Comparison of ENCODE assay signal across 1 cellular context in the genomic region with DNA sequence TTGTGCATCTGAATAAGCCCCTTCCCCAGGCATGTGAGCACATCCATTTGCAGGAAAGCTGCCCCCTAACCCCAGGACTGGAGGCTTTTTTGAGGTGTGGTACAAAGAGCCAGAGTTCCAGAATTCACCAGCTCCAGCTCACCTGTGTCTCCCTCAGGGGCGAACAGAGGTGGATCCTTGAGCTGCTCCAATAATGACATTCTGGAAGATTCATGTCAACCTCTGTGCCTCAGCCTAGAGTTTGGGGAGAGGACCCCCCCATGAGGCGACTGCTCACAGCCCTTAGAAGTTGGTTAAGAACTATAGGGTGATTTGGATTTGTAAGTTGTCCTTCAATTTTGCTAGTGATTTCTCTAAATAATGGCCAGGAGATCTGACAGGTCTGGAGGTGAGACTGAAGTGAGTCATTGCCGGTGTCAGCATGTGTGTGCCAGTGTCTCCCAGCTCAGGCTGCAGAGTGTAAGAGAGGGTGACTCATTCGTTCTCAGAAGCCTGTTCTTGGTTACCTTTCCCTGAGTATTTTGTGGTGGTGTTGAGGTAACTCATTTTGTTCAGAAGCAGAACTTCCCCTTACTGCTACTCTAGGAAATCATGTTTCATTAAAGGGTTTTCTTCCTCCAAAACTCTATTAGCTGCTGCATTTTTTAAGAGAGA.
TF ChIP-seq lines count a peak whose summit lies in the region.

No MANE protein-coding gene starts in this region.

TF ChIP-seq in GM12878, 131 proteins besides CTCF, POLR2A, EP300 and RAD21 (continued from another document):
- TF ChIP-seq, protein P1, sequence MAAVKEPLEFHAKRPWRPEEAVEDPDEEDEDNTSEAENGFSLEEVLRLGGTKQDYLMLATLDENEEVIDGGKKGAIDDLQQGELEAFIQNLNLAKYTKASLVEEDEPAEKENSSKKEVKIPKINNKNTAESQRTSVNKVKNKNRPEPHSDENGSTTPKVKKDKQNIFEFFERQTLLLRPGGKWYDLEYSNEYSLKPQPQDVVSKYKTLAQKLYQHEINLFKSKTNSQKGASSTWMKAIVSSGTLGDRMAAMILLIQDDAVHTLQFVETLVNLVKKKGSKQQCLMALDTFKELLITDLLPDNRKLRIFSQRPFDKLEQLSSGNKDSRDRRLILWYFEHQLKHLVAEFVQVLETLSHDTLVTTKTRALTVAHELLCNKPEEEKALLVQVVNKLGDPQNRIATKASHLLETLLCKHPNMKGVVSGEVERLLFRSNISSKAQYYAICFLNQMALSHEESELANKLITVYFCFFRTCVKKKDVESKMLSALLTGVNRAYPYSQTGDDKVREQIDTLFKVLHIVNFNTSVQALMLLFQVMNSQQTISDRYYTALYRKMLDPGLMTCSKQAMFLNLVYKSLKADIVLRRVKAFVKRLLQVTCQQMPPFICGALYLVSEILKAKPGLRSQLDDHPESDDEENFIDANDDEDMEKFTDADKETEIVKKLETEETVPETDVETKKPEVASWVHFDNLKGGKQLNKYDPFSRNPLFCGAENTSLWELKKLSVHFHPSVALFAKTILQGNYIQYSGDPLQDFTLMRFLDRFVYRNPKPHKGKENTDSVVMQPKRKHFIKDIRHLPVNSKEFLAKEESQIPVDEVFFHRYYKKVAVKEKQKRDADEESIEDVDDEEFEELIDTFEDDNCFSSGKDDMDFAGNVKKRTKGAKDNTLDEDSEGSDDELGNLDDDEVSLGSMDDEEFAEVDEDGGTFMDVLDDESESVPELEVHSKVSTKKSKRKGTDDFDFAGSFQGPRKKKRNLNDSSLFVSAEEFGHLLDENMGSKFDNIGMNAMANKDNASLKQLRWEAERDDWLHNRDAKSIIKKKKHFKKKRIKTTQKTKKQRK (IDR thresholded peaks at IDR 0.05; ENCODE audit: low read depth, low read length) = no peak
- TF ChIP-seq, protein P2, sequence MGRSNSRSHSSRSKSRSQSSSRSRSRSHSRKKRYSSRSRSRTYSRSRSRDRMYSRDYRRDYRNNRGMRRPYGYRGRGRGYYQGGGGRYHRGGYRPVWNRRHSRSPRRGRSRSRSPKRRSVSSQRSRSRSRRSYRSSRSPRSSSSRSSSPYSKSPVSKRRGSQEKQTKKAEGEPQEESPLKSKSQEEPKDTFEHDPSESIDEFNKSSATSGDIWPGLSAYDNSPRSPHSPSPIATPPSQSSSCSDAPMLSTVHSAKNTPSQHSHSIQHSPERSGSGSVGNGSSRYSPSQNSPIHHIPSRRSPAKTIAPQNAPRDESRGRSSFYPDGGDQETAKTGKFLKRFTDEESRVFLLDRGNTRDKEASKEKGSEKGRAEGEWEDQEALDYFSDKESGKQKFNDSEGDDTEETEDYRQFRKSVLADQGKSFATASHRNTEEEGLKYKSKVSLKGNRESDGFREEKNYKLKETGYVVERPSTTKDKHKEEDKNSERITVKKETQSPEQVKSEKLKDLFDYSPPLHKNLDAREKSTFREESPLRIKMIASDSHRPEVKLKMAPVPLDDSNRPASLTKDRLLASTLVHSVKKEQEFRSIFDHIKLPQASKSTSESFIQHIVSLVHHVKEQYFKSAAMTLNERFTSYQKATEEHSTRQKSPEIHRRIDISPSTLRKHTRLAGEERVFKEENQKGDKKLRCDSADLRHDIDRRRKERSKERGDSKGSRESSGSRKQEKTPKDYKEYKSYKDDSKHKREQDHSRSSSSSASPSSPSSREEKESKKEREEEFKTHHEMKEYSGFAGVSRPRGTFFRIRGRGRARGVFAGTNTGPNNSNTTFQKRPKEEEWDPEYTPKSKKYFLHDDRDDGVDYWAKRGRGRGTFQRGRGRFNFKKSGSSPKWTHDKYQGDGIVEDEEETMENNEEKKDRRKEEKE (IDR thresholded peaks at IDR 0.05) = no peak
- TF ChIP-seq GATAD2B (conservative IDR thresholded peaks at IDR 0.05; ENCODE audit: low read depth) = no peak
- TF ChIP-seq SRF (IDR thresholded peaks at IDR 0.05; ENCODE audit: low read depth in 2 of 2, low read length in 2 of 2) = no peak
- TF ChIP-seq, protein P3, sequence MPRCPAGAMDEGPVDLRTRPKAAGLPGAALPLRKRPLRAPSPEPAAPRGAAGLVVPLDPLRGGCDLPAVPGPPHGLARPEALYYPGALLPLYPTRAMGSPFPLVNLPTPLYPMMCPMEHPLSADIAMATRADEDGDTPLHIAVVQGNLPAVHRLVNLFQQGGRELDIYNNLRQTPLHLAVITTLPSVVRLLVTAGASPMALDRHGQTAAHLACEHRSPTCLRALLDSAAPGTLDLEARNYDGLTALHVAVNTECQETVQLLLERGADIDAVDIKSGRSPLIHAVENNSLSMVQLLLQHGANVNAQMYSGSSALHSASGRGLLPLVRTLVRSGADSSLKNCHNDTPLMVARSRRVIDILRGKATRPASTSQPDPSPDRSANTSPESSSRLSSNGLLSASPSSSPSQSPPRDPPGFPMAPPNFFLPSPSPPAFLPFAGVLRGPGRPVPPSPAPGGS (IDR thresholded peaks at IDR 0.05; ENCODE audit: borderline replicate concordance, insufficient read depth, low read depth, low read length, poor library complexity, severe bottlenecking) = peak; percentile 60
- TF ChIP-seq NRF1 (conservative IDR thresholded peaks at IDR 0.05; ENCODE audit: low read depth, low read length) = no peak
- peak; percentile 73 for TF ChIP-seq JUNB (IDR thresholded peaks at IDR 0.05)
- TF ChIP-seq MTA3 (IDR thresholded peaks at IDR 0.05; ENCODE audit: borderline replicate concordance, low read length) = no peak
- TF ChIP-seq EED (IDR thresholded peaks at IDR 0.05; ENCODE audit: low read depth) = peak; percentile 36; the same call in 1 of the 2 replicates
- 0 out of 2 replicates have a peak, but pooled peaks have one; percentile 15 for TF ChIP-seq BACH1 (IDR thresholded peaks at IDR 0.05; ENCODE audit: borderline replicate concordance)
- TF ChIP-seq, protein P4, sequence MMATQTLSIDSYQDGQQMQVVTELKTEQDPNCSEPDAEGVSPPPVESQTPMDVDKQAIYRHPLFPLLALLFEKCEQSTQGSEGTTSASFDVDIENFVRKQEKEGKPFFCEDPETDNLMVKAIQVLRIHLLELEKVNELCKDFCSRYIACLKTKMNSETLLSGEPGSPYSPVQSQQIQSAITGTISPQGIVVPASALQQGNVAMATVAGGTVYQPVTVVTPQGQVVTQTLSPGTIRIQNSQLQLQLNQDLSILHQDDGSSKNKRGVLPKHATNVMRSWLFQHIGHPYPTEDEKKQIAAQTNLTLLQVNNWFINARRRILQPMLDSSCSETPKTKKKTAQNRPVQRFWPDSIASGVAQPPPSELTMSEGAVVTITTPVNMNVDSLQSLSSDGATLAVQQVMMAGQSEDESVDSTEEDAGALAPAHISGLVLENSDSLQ (IDR thresholded peaks at IDR 0.05) = peak; percentile 64
- 0 out of 2 replicates have a peak, but pooled peaks have one; percentile 32 for TF ChIP-seq CBFB (IDR thresholded peaks at IDR 0.05; ENCODE audit: low read depth)
- TF ChIP-seq NR2F1 (conservative IDR thresholded peaks at IDR 0.05) = peak; percentile 66
- TF ChIP-seq, protein P5, sequence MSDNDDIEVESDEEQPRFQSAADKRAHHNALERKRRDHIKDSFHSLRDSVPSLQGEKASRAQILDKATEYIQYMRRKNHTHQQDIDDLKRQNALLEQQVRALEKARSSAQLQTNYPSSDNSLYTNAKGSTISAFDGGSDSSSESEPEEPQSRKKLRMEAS (IDR thresholded peaks at IDR 0.05; ENCODE audit: low read depth, low read length) = no peak
- peak; percentile 79 for TF ChIP-seq RUNX3 (IDR thresholded peaks at IDR 0.05; ENCODE audit: low read length)
- TF ChIP-seq RCOR1 (conservative IDR thresholded peaks at IDR 0.05; ENCODE audit: low read depth, low read length) = no peak
- TF ChIP-seq HDAC6 (IDR thresholded peaks at IDR 0.05; ENCODE audit: unreplicated experiment) = no peak
- no peak for TF ChIP-seq HDAC2 (IDR thresholded peaks at IDR 0.05)
- peak; percentile 60; the same call in 1 of the 2 replicates for TF ChIP-seq IRF4 (IDR thresholded peaks at IDR 0.05; ENCODE audit: low read depth, low read length)
- TF ChIP-seq SREBF2 (IDR thresholded peaks at IDR 0.05; ENCODE audit: low read length) = no peak
- TF ChIP-seq DPF2 (IDR thresholded peaks at IDR 0.05) = 0 out of 2 replicates have a peak, but pooled peaks have one; percentile 27
- TF ChIP-seq PAX8 (IDR thresholded peaks at IDR 0.05) = no peak
- TF ChIP-seq ZNF24 (IDR thresholded peaks at IDR 0.05) = peak; percentile 75
- TF ChIP-seq TARDBP (IDR thresholded peaks at IDR 0.05; ENCODE audit: borderline replicate concordance) = no peak
- TF ChIP-seq ZNF217 (IDR thresholded peaks at IDR 0.05) = no peak
- peak; percentile 42; the same call in 1 of the 2 replicates for TF ChIP-seq IKZF1 (conservative IDR thresholded peaks at IDR 0.05)
- peak; percentile 41; the same call in 1 of the 2 replicates for TF ChIP-seq NFIC (IDR thresholded peaks at IDR 0.05; ENCODE audit: low read depth, low read length)
- TF ChIP-seq IKZF2 (IDR thresholded peaks at IDR 0.05) = peak; percentile 72 to 75
- no peak for TF ChIP-seq YY1 (IDR thresholded peaks at IDR 0.05; ENCODE audit: low read depth, low read length)
- 0 out of 2 replicates have a peak, but pooled peaks have one; percentile 30 for TF ChIP-seq NBN (IDR thresholded peaks at IDR 0.05)
- TF ChIP-seq MTA2 (IDR thresholded peaks at IDR 0.05; ENCODE audit: low read depth) = peak; percentile 40; the same call in 1 of the 2 replicates
- TF ChIP-seq JUND (IDR thresholded peaks at IDR 0.05; ENCODE audit: low read depth, low read length) = peak; percentile 35; the same call in 1 of the 2 replicates
- 0 out of 2 replicates have a peak, but pooled peaks have one; percentile 21 for TF ChIP-seq SMARCA5 (IDR thresholded peaks at IDR 0.05)
- TF ChIP-seq, protein P6, sequence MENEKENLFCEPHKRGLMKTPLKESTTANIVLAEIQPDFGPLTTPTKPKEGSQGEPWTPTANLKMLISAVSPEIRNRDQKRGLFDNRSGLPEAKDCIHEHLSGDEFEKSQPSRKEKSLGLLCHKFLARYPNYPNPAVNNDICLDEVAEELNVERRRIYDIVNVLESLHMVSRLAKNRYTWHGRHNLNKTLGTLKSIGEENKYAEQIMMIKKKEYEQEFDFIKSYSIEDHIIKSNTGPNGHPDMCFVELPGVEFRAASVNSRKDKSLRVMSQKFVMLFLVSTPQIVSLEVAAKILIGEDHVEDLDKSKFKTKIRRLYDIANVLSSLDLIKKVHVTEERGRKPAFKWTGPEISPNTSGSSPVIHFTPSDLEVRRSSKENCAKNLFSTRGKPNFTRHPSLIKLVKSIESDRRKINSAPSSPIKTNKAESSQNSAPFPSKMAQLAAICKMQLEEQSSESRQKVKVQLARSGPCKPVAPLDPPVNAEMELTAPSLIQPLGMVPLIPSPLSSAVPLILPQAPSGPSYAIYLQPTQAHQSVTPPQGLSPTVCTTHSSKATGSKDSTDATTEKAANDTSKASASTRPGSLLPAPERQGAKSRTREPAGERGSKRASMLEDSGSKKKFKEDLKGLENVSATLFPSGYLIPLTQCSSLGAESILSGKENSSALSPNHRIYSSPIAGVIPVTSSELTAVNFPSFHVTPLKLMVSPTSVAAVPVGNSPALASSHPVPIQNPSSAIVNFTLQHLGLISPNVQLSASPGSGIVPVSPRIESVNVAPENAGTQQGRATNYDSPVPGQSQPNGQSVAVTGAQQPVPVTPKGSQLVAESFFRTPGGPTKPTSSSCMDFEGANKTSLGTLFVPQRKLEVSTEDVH (IDR thresholded peaks at IDR 0.05; ENCODE audit: low read depth, partially characterized antibody) = no peak
- peak in 1 of 2 experiments; percentile 56; a peak in 1 of 4 replicates for TF ChIP-seq BHLHE40 (IDR thresholded peaks at IDR 0.05; ENCODE audit: borderline replicate concordance in 1 of 2, low read depth in 2 of 2, low read length in 1 of 2)
